Comparison of ENCODE assay signal across 1 cellular context in genomic region chr17:49879505-49879904, GRCh38.
TF ChIP-seq lines count a peak whose summit lies in the region.

No MANE protein-coding gene starts in this region.

TF ChIP-seq in WTC11, 78 proteins besides CTCF, POLR2A, EP300 and RAD21 (continued from another document):
- TF ChIP-seq AR (CRISPR knock-in tag; IDR thresholded peaks at IDR 0.05) (no peak), ATF2 (CRISPR knock-in tag; IDR thresholded peaks at IDR 0.05; ENCODE audit: borderline replicate concordance, low read depth) (no peak), GRHL2 (CRISPR knock-in tag; IDR thresholded peaks at IDR 0.05; ENCODE audit: insufficient replicate concordance, severe bottlenecking) (no peak), FOXK1 (CRISPR knock-in tag; IDR thresholded peaks at IDR 0.05) (no peak), ZMAT4 (CRISPR knock-in tag; IDR thresholded peaks at IDR 0.05) (no peak), PREB (CRISPR knock-in tag; IDR thresholded peaks at IDR 0.05; ENCODE audit: borderline replicate concordance) (no peak), JAZF1 (CRISPR knock-in tag; IDR thresholded peaks at IDR 0.05) (no peak), MAX (CRISPR knock-in tag; IDR thresholded peaks at IDR 0.05) (no peak), CBFB (CRISPR knock-in tag; IDR thresholded peaks at IDR 0.05; ENCODE audit: low read depth) (no peak), CREB1 (CRISPR knock-in tag; IDR thresholded peaks at IDR 0.05) (no peak), IRF2 (CRISPR knock-in tag; IDR thresholded peaks at IDR 0.05; ENCODE audit: borderline replicate concordance, low read depth) (no peak)
